In the genomic region with DNA sequence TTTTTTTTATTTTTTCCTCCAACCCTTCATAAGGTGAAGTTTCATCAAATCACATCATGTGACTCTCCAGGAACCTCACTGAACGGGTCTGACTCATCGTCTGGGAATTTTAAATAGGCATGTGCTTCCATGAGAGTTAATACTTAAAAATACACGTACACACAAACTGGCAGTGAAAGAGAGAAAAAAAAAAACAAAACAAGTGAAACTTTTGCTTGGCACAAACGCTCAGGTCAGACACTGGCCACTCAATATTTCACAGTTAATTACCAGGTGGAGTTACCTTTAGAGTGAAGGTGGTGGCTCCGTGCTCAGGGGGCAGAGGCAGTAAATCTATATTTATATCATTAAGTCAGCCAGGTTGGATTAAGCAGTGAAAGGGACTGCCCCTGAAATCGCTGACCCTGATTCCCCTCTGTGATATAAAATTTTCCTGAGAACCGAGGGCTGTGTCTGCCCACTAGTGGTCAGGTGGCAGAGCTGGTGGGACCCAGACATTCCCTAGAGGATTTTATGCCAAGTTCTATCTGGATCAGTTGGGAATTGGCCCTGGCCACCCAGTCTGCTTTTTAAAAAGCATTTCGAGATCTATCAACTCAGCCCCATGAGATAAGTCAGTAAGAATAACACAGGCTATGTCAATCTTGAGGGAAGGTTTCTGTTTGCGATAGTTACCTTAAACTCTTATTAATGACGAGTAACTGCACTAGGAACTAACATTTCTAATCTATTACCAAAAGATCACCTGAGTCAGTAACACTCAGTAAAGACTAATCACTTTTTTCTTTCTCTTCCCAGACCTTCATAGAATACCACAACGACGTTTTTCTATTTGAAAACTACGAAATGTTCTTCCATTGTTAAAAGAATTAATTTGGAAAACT, we compare ENCODE assay signal across 9 cellular contexts.
DNase-seq lines count a peak whose midpoint lies in the region; ATAC-seq and TF ChIP-seq lines count a peak whose summit lies in the region.
"Had no signal": no experiment of that assay in that cellular context is flagged by ENCODE, and none has a peak within 500 bp of the region (broad histone marks: within the 10 kb centered on the region; RNA-seq: fewer than 3 reads in every experiment).

No MANE protein-coding gene starts in this region.

- H3K27ac Mint-ChIP-seq in activated naive CD4-positive, alpha-beta T cell treated with anti-CD3 and anti-CD28 coated beads, Interleukin-2, amount 50 U/mL, for 72 hours, result no peak overlapping the region

- no peaks in the 10 kb centered on the region for H3K9me3 ChIP-seq in mesodermal cell (ENCODE audit: control insufficient read depth, low read length)
- H3K9me3 ChIP-seq: BLaER1 treated with 17β-estradiol and CSF1 and Interleukin-3, amounts not matched to agents 10 nM and 100 nM had no signal

- H3K4me3 ChIP-seq in dorsolateral prefrontal cortex (peak overlapping the region in 2 of 59 donors; percentile 9 to 10), mesodermal cell (ENCODE audit: extremely low read depth, insufficient read depth, low read length, poor library complexity, severe bottlenecking) (peak overlapping the region; percentile 11)
- H3K4me3 ChIP-seq: BLaER1 treated with 17β-estradiol and CSF1 and Interleukin-3, amounts not matched to agents 10 nM and 100 nM had no signal

- TF ChIP-seq CTCF in dorsolateral prefrontal cortex (IDR thresholded peaks at IDR 0.05 in 54 of 56, conservative IDR thresholded peaks at IDR 0.05 in 2 of 56; ENCODE audit: low read depth in 1 of 56, partially characterized antibody in 56 of 56), result peak in 54 of 56 donors; percentile 11 to 68 (median 48)

- H3K4me1 ChIP-seq in mesodermal cell (ENCODE audit: control insufficient read depth, insufficient read depth, low read length, poor library complexity, severe bottlenecking), result peaks cover 13% of the 10 kb centered on the region

- no peaks in the 10 kb centered on the region for H3K36me3 ChIP-seq in mesodermal cell (ENCODE audit: control insufficient read depth, insufficient read depth, low read length)
- H3K36me3 ChIP-seq: BLaER1 treated with 17β-estradiol and CSF1 and Interleukin-3, amounts not matched to agents 10 nM and 100 nM had no signal

- peaks cover 0 to 3% of the 10 kb centered on the region in 2 donors for H3K9me3 Mint-ChIP-seq in activated naive CD4-positive, alpha-beta T cell treated with anti-CD3 and anti-CD28 coated beads, Interleukin-2, amount 50 U/mL, for 72 hours

- no peak for ATAC-seq in activated naive CD4-positive, alpha-beta T cell treated with anti-CD3 and anti-CD28 coated beads, Interleukin-2, amount 50 U/mL, for 72 hours

- no peaks in the 10 kb centered on the region for H3K36me3 Mint-ChIP-seq in activated naive CD4-positive, alpha-beta T cell treated with anti-CD3 and anti-CD28 coated beads, Interleukin-2, amount 50 U/mL, for 72 hours

- H3K27ac ChIP-seq in dorsolateral prefrontal cortex, result no peak overlapping the region
- H3K27ac ChIP-seq in mesodermal cell (ENCODE audit: low read depth, low read length, severe bottlenecking), result peak overlapping the region; percentile 98
- H3K27ac ChIP-seq: BLaER1 treated with 17β-estradiol and CSF1 and Interleukin-3, amounts not matched to agents 10 nM and 100 nM had no signal

- WGBS in mesodermal cell (ENCODE audit: insufficient coverage in 2 of 2), 2 experiments, result 54 to 71% methylated on average over 4 to 5 of the region's 13 CpGs

- DNase-seq in NCI-H146 (lab: John Stamatoyannopoulos, UW) (peak; percentile 59), NCI-H146 treated with DMSO at 0.1 percent for 48 hours (lab: John Stamatoyannopoulos, UW; ENCODE audit: unreplicated experiment) (no peak), NCI-H748 (lab: John Stamatoyannopoulos, UW; ENCODE audit: unreplicated experiment) (peak; percentile 89), dorsolateral prefrontal cortex (no peak)
- no peak for DNase-seq in activated naive CD4-positive, alpha-beta T cell treated with Interleukin-2 at 50 U/mL for 16 hours
- no peak for DNase-seq in activated T-cell treated with anti-CD3 and anti-CD28 coated beads, Interleukin-2, amount 50 U/mL, for 48 hours
- no peak for DNase-seq in activated naive CD4-positive, alpha-beta T cell treated with anti-CD3 and anti-CD28 coated beads, Interleukin-2, amount 50 U/mL, for 72 hours (ENCODE audit: low spot score in 2 of 2)

- intact Hi-C loops in dorsolateral prefrontal cortex (cut with DNase I), result no loop called here

- no peaks in the 10 kb centered on the region for H3K27me3 ChIP-seq in dorsolateral prefrontal cortex
- H3K27me3 ChIP-seq: BLaER1 treated with 17β-estradiol and CSF1 and Interleukin-3, amounts not matched to agents 10 nM and 100 nM had no signal

Comparison
In these comparisons a context has a peak if more than half of its experiments do, and no peak if none do; other contexts are left out.
1. DNase-seq: peak in NCI-H146 (single experiment) and NCI-H748 (single experiment); none in NCI-H146 treated with DMSO at 0.1 percent for 48 hours (single experiment), dorsolateral prefrontal cortex (0 of 10), activated naive CD4-positive, alpha-beta T cell treated with Interleukin-2 at 50 U/mL for 16 hours (single experiment), activated T-cell treated with anti-CD3 and anti-CD28 coated beads, Interleukin-2, amount 50 U/mL, for 48 hours (0 of 2) and activated naive CD4-positive, alpha-beta T cell treated with anti-CD3 and anti-CD28 coated beads, Interleukin-2, amount 50 U/mL, for 72 hours (0 of 2).